In genomic region chr5:141522301-141522700, GRCh38 we compare ENCODE assay signal across 9 cellular contexts. TPM values are rescaled to one million over a fixed set of nuclear protein-coding genes. Genes with fewer than 3 reads are reported as not detected.
DNase-seq lines count a peak whose midpoint lies in the region; ATAC-seq and TF ChIP-seq lines count a peak whose summit lies in the region.
"Had no signal": no experiment of that assay in that cellular context is flagged by ENCODE, and none has a peak within 500 bp of the region (broad histone marks: within the 10 kb centered on the region; RNA-seq: fewer than 3 reads in every experiment).

No MANE protein-coding gene starts in this region.

- TF ChIP-seq POLR2A in stomach (IDR thresholded peaks at IDR 0.05) (no peak), GM18505 (IDR thresholded peaks at IDR 0.05; ENCODE audit: borderline replicate concordance, extremely low read depth, insufficient read depth, insufficient read length) (no peak)

- peaks cover 16 to 18% (median 17%) of the 10 kb centered on the region in 3 donors for H3K4me1 Mint-ChIP-seq in IgD-negative memory B cell

- no peaks in the 10 kb centered on the region for H3K9me3 ChIP-seq in ascending aorta
- H3K9me3 ChIP-seq in left lung = no peaks in the 10 kb centered on the region
- H3K9me3 ChIP-seq in stomach = no peaks in the 10 kb centered on the region

- 28 to 77% (median 50%) methylated on average over 2 of the region's 2 CpGs for WGBS in stomach, 5 donors

- H3K9me3 Mint-ChIP-seq in IgD-negative memory B cell = no peaks in the 10 kb centered on the region

- H3K27ac ChIP-seq in ascending aorta (peak overlapping the region; percentile 61 to 73), left lung (peak overlapping the region; percentile 60 to 62), stomach (peak overlapping the region in 4 of 5 donors; percentile 57 to 78 (median 71))

- no peak for TF ChIP-seq EP300 in stomach (IDR thresholded peaks at IDR 0.05)

- no peaks in the 10 kb centered on the region for H3K27me3 Mint-ChIP-seq in IgD-negative memory B cell

- peak overlapping the region in 2 of 3 donors; percentile 48 to 80 for H3K27ac Mint-ChIP-seq in IgD-negative memory B cell

- H3K4me3 Mint-ChIP-seq in IgD-negative memory B cell = peak overlapping the region in 1 of 4 donors; percentile 39

- H3K4me1 ChIP-seq in ascending aorta (peaks cover 7 to 24% of the 10 kb centered on the region in 2 donors), left lung (peaks cover 10 to 79% of the 10 kb centered on the region in 2 donors), stomach (peaks cover 23 to 84% (median 44%) of the 10 kb centered on the region in 4 donors)

- H3K36me3 ChIP-seq in ascending aorta (peaks cover 17 to 37% of the 10 kb centered on the region in 2 donors), left lung (peaks cover 0 to 77% of the 10 kb centered on the region in 2 donors), stomach (peaks cover 15 to 86% (median 82%) of the 10 kb centered on the region in 4 donors)

- no peak for ATAC-seq in left lung
- no peak for ATAC-seq in GM18519 (IDR thresholded peaks at IDR 0.05; ENCODE audit: low FRiP score, unreplicated experiment)
- ATAC-seq in GM18505 (IDR thresholded peaks at IDR 0.05; ENCODE audit: unreplicated experiment) = no peak
- ATAC-seq: activated CD4-positive, CD25-positive, alpha-beta regulatory T cell treated with anti-CD3 and anti-CD28 coated beads, Interleukin-2, amount 50 U/mL, for 24 hours had no signal

- H3K27me3 ChIP-seq in ascending aorta (no peaks in the 10 kb centered on the region), left lung (no peaks in the 10 kb centered on the region), stomach (no peaks in the 10 kb centered on the region)

- no peak for DNase-seq in ascending aorta (ENCODE audit: low spot score in 2 of 2)
- DNase-seq in left lung = no peak
- no peak for DNase-seq in stomach
- DNase-seq in C1 segment of cervical spinal cord (lab: John Stamatoyannopoulos, UW) = no peak
- DNase-seq: RPMI8226 had no signal

- peaks cover 14% of the 10 kb centered on the region for H3K36me3 Mint-ChIP-seq in IgD-negative memory B cell

- H3K4me3 ChIP-seq in ascending aorta (no peak overlapping the region), left lung (no peak overlapping the region), stomach (no peak overlapping the region)

- intact Hi-C loops in ascending aorta (cut with DNase I) = loop anchor here (5.0 to 10.0 kb wide), 2 partner anchors 118 to 200 kb away; partner anchors contain the start of genes PCDHGA9, PCDHGB6 and TAF7
- intact Hi-C loops in left lung (cut with DNase I) = loop anchor here in 1 of 2 donors (10.0 kb wide), 1 partner anchor 108 kb away; the partner anchor contains the start of genes PCDHGA10 and PCDHGB7
- intact Hi-C loops in stomach (cut with DNase I; ENCODE audit: low total_unique reads) = loop anchor here (10.0 kb wide), 2 partner anchors 48 to 108 kb away; partner anchors contain the start of genes PCDHGA10, PCDHGB7 and PCDHGC3

- TF ChIP-seq CTCF in ascending aorta (IDR thresholded peaks at IDR 0.05) (no peak), left lung (IDR thresholded peaks at IDR 0.05) (no peak), stomach (IDR thresholded peaks at IDR 0.05) (no peak)

RNA-seq across cellular contexts. Expression of gene PCDHGC5, which starts 33.4 kb away (rescaled TPM):
- polyA plus RNA-seq in IgD-negative memory B cell = not detected
- 0.11 TPM for total RNA-seq in ascending aorta
- 1 to 10 TPM; 1.4 to 1.9 TPM for total RNA-seq in left lung
- total RNA-seq in stomach = 1 to 10 TPM in 3 of 5 donors, not detected in 2; 2.0 to 3.5 (median 2.7) TPM
- polyA plus RNA-seq in stomach = under 1 TPM in 2 of 3 donors, not detected in 1; 0.08 to 0.12 TPM

RNA-seq across cellular contexts. Expression of gene PCDHGC4, which starts 37.5 kb away (rescaled TPM):
- polyA plus RNA-seq in IgD-negative memory B cell (not detected), stomach (not detected)
- total RNA-seq in ascending aorta (59.3 TPM), left lung (1 to 10 TPM in 1 of 2 donors, under 1 TPM in 1; 0.79 to 2.5 TPM), stomach (10 to 100 TPM in 1 of 5 donors, 1 to 10 TPM in 2, under 1 TPM in 1, not detected in 1; 0.87 to 15.4 (median 5.0) TPM)

RNA-seq across cellular contexts. Expression of gene PCDHGC3, which starts 46.5 kb away (rescaled TPM):
- polyA plus RNA-seq in IgD-negative memory B cell = 3.9 TPM
- total RNA-seq in ascending aorta = 51.4 TPM
- 100 to 1,000 TPM in 1 of 2 donors, 10 to 100 TPM in 1; 65.4 to 101 TPM for total RNA-seq in left lung
- total RNA-seq in stomach = 10 to 100 TPM in 4 of 5 donors, 1 to 10 TPM in 1; 7.6 to 35.8 (median 18.8) TPM
- 10 to 100 TPM; 20.0 to 30.3 (median 29.1) TPM for polyA plus RNA-seq in stomach
